In genomic region chr6:148971027-148971927, GRCh38 we compare ENCODE assay signal across 14 cellular contexts.
DNase-seq lines count a peak whose midpoint lies in the region; ATAC-seq, FAIRE-seq and TF ChIP-seq lines count a peak whose summit lies in the region.
"Had no signal": no experiment of that assay in that cellular context is flagged by ENCODE, and none has a peak within 500 bp of the region (broad histone marks: within the 10 kb centered on the region; RNA-seq: fewer than 3 reads in every experiment).

No MANE protein-coding gene starts in this region.

- CTCF ChIA-PET in A549 (lab: Yijun Ruan, JAX) = interaction anchor here (1.5 kb wide), 1 partner anchor 394 kb away, joined by 5 read pairs; no protein-coding TSS in a partner anchor
- CTCF ChIA-PET in OCI-LY7 (lab: Charles Lee; ENCODE audit: unreplicated experiment) = no interaction called here

- H3K9me3 ChIP-seq in A549 = no peaks in the 10 kb centered on the region
- no peaks in the 10 kb centered on the region for H3K9me3 ChIP-seq in RWPE2 (ENCODE audit: severe bottlenecking)
- no peaks in the 10 kb centered on the region for H3K9me3 ChIP-seq in OCI-LY7 (ENCODE audit: low read length)
- H3K9me3 ChIP-seq: body of pancreas had no signal

- ATAC-seq in A549 (peak in 1 of 2 experiments; percentile 21; a peak in 2 of 6 replicates), RWPE2 (ENCODE audit: low read depth) (0 out of 3 replicates have a peak, but pooled peaks have one; percentile 11), GM18870 (IDR thresholded peaks at IDR 0.05; ENCODE audit: unreplicated experiment) (no peak)

- H3K27ac ChIP-seq in A549 (no peak overlapping the region), RWPE2 (ENCODE audit: poor library complexity, severe bottlenecking) (no peak overlapping the region), OCI-LY7 (ENCODE audit: low read depth, low read length, poor library complexity, severe bottlenecking) (no peak overlapping the region)
- H3K27ac ChIP-seq: body of pancreas had no signal

- DNase-seq in A549 (ENCODE audit: low read depth in 1 of 2, low spot score in 1 of 2) (no peak), GM03348 (ENCODE audit: low spot score) (peak; percentile 50), RWPE2 (ENCODE audit: low spot score) (no peak), hepatic stellate cell (ENCODE audit: low spot score) (peak; percentile 56), OCI-LY7 (ENCODE audit: low spot score) (no peak), activated T-cell treated with anti-CD3 and anti-CD28 coated beads for 4 hours (no peak), frontal cortex (ENCODE audit: low spot score in 2 of 2) (no peak)
- DNase-seq: activated naive CD4-positive, alpha-beta T cell treated with anti-CD3 and anti-CD28 coated beads, Interleukin-2, amount 10 ng/mL, durations not matched to agents 7 days and 5 days; body of pancreas; dermis blood vessel endothelial cell; mesendoderm; NCI-H1417 treated with DMSO at 0.1 percent for 48 hours had no signal

- H3K4me1 ChIP-seq in A549 (no peaks in the 10 kb centered on the region), RWPE2 (ENCODE audit: insufficient read depth, poor library complexity, severe bottlenecking) (no peaks in the 10 kb centered on the region), OCI-LY7 (ENCODE audit: insufficient read depth, low read length, poor library complexity, severe bottlenecking) (peaks cover 25% of the 10 kb centered on the region)

- no TSS peak for BruUV-seq in OCI-LY7 (replicated peaks; lab: Mats Ljungman, UMichigan)

- H3K4me2 ChIP-seq in A549 (no peak overlapping the region), OCI-LY7 (ENCODE audit: low read length) (no peak overlapping the region)

- H3K36me3 ChIP-seq in RWPE2 (ENCODE audit: low read depth) (no peaks in the 10 kb centered on the region), OCI-LY7 (ENCODE audit: insufficient read depth, low read length) (no peaks in the 10 kb centered on the region)

- TF ChIP-seq POLR2A in A549 (IDR thresholded peaks at IDR 0.05; ENCODE audit: low read length) = no peak

- no peaks in the 10 kb centered on the region for H3K79me2 ChIP-seq in OCI-LY7 (ENCODE audit: insufficient read depth, low read depth, low read length)

- TF ChIP-seq RAD21 in A549 (conservative IDR thresholded peaks at IDR 0.05 in 1 of 2, IDR thresholded peaks at IDR 0.05 in 1 of 2) = no peak

- no peak for FAIRE-seq in A549 (lab: Jason Lieb, UNC)
- no peak for FAIRE-seq in frontal cortex (lab: Jason Lieb, UNC)
- FAIRE-seq: keratinocyte had no signal

- POLR2A ChIA-PET in A549 (lab: Yijun Ruan, JAX) = no interaction called here
- POLR2A ChIA-PET in OCI-LY7 (lab: Charles Lee) = interaction anchor here (0.6 to 1.9 kb wide), 8 partner anchors 14 to 381 kb away, joined by 3 to 6 read pairs (median 3); no protein-coding TSS in a partner anchor

- TF ChIP-seq CTCF in A549 (IDR thresholded peaks at IDR 0.05) (no peak), RWPE2 (IDR thresholded peaks at IDR 0.05; ENCODE audit: poor library complexity, severe bottlenecking) (no peak), OCI-LY7 (conservative IDR thresholded peaks at IDR 0.05; ENCODE audit: low read length) (no peak)

- H3K27me3 ChIP-seq in RWPE2 (ENCODE audit: insufficient read depth, poor library complexity, severe bottlenecking) = no peaks in the 10 kb centered on the region
- H3K27me3 ChIP-seq: body of pancreas had no signal

- H4K20me1 ChIP-seq in OCI-LY7 (ENCODE audit: insufficient read depth, low read length) = no peaks in the 10 kb centered on the region

- intact Hi-C loops in OCI-LY7 (cut with micrococcal nuclease; ENCODE audit: unreplicated experiment) = no loop called here

- H3K4me3 ChIP-seq in A549 (no peak overlapping the region), RWPE2 (ENCODE audit: severe bottlenecking) (no peak overlapping the region), OCI-LY7 (ENCODE audit: low read depth, low read length, poor library complexity, severe bottlenecking) (no peak overlapping the region)
- H3K4me3 ChIP-seq: body of pancreas had no signal

- 16% methylated on average over 6 of the region's 6 CpGs for whole genome bisulfite sequencing in A549 (ENCODE audit: missing lambda C conversion rate)

- H2AFZ ChIP-seq in OCI-LY7 (ENCODE audit: low read length) = no peak overlapping the region

- no peaks in the 10 kb centered on the region for H3K9me2 ChIP-seq in OCI-LY7 (ENCODE audit: insufficient read depth, low read length)

- no peak for TF ChIP-seq EP300 in A549 (IDR thresholded peaks at IDR 0.05)

TF ChIP-seq in A549, 52 proteins besides CTCF, POLR2A, EP300 and RAD21:
- TF ChIP-seq NPAS2 (CRISPR knock-in tag; IDR thresholded peaks at IDR 0.05; ENCODE audit: borderline replicate concordance) (no peak), FOSL2 (IDR thresholded peaks at IDR 0.05) (no peak), FOSL2 (CRISPR knock-in tag; IDR thresholded peaks at IDR 0.05) (peak; percentile 12; the same call in 1 of the 2 replicates)

Comparison
In these comparisons a context has a peak if more than half of its experiments do, and no peak if none do; other contexts are left out.
1. DNase-seq: peak in GM03348 (single experiment) and hepatic stellate cell (single experiment); none in A549 (0 of 2), RWPE2 (single experiment), OCI-LY7 (single experiment), activated T-cell treated with anti-CD3 and anti-CD28 coated beads for 4 hours (single experiment) and frontal cortex (0 of 2).